7 cellular contexts compared by ENCODE assay signal in genomic region chr19:39969681-39970423, GRCh38. TPM values are rescaled to one million over a fixed set of nuclear protein-coding genes. Genes with fewer than 3 reads are reported as not detected.
DNase-seq lines count a peak whose midpoint lies in the region; ATAC-seq and TF ChIP-seq lines count a peak whose summit lies in the region.

No MANE protein-coding gene starts in this region.

- H3K27me3 Mint-ChIP-seq in activated T-helper 2 cell treated with anti-CD3 and anti-CD28 coated beads, Interferon-gamma antibody, Interleukin-2, Interleukin-4, amounts not matched to agents 10 μg/mL and 5 μg/mL and 100 μg/mL, durations not matched to agents 14 hours and 24 hours and 36 hours (ENCODE audit: low read depth), result no peaks in the 10 kb centered on the region

- intact Hi-C loops in activated T-helper 2 cell treated with anti-CD3 and anti-CD28 coated beads, Interferon-gamma antibody, Interleukin-2, Interleukin-4, amounts not matched to agents 10 μg/mL and 5 μg/mL and 100 μg/mL, durations not matched to agents 14 hours and 24 hours and 36 hours (cut with micrococcal nuclease), result loop anchor here (1.0 to 5.0 kb wide), 2 partner anchors 29 to 138 kb away; partner anchors contain the start of gene DYRK1B
- intact Hi-C loops in stomach (cut with DNase I; ENCODE audit: low total_unique reads), result no loop called here

- H3K4me1 ChIP-seq in iPS-20b (ENCODE audit: insufficient read depth, low read length) (0 out of 2 replicates have a peak, but pooled peaks cover 3% of the 10 kb centered on the region), stomach (peaks cover 16 to 46% (median 40%) of the 10 kb centered on the region in 4 donors)

- peak overlapping the region; percentile 92 for H3K4me3 Mint-ChIP-seq in activated T-helper 2 cell treated with anti-CD3 and anti-CD28 coated beads, Interferon-gamma antibody, Interleukin-2, Interleukin-4, amounts not matched to agents 10 μg/mL and 5 μg/mL and 100 μg/mL, durations not matched to agents 14 hours and 24 hours and 36 hours (ENCODE audit: low read depth)

- 18 to 46% (median 40%) methylated on average over 13 of the region's 13 CpGs for WGBS in stomach, 5 donors

- H3K9ac ChIP-seq in iPS-20b (ENCODE audit: low read depth, low read length), result peak overlapping the region; percentile 95

- peak overlapping the region; percentile 75 for H3K4me3 ChIP-seq in Jurkat, Clone E6-1 (ENCODE audit: low read length)
- H3K4me3 ChIP-seq in iPS-20b (ENCODE audit: low read length) (peak overlapping the region; percentile 81), stomach (peak overlapping the region; percentile 75 to 92 (median 84))

- H3K9me3 ChIP-seq in iPS-20b (ENCODE audit: insufficient read depth, low read depth, low read length), result no peaks in the 10 kb centered on the region
- H3K9me3 ChIP-seq in stomach, result no peaks in the 10 kb centered on the region

- H3K36me3 ChIP-seq in iPS-20b (ENCODE audit: insufficient read depth, low read depth, low read length) (peaks cover 28% of the 10 kb centered on the region), stomach (peaks cover 27 to 29% (median 28%) of the 10 kb centered on the region in 4 donors)

- H3K4me1 Mint-ChIP-seq in activated T-helper 2 cell treated with anti-CD3 and anti-CD28 coated beads, Interferon-gamma antibody, Interleukin-2, Interleukin-4, amounts not matched to agents 10 μg/mL and 5 μg/mL and 100 μg/mL, durations not matched to agents 14 hours and 24 hours and 36 hours (ENCODE audit: low read depth), result peaks cover 42% of the 10 kb centered on the region

- TF ChIP-seq CTCF in stomach (IDR thresholded peaks at IDR 0.05), result no peak

- peak; percentile 51 for DNase-seq in Jurkat, Clone E6-1 (ENCODE audit: low read depth, low spot score)
- no peak for DNase-seq in activated T-helper 2 cell treated with anti-CD3 and anti-CD28 coated beads, Interferon-gamma antibody, Interleukin-2, Interleukin-4, amounts not matched to agents 10 μg/mL and 5 μg/mL and 100 μg/mL, durations not matched to agents 14 hours and 24 hours and 36 hours (ENCODE audit: low spot score)
- DNase-seq in stomach (peak; percentile 26), NCI-H82 (lab: John Stamatoyannopoulos, UW) (no peak)

- peaks cover 46% of the 10 kb centered on the region for H3K36me3 Mint-ChIP-seq in activated T-helper 2 cell treated with anti-CD3 and anti-CD28 coated beads, Interferon-gamma antibody, Interleukin-2, Interleukin-4, amounts not matched to agents 10 μg/mL and 5 μg/mL and 100 μg/mL, durations not matched to agents 14 hours and 24 hours and 36 hours (ENCODE audit: low read depth)

- ATAC-seq in HG03135 (IDR thresholded peaks at IDR 0.05; ENCODE audit: unreplicated experiment) (no peak), GM19328 (IDR thresholded peaks at IDR 0.05; ENCODE audit: unreplicated experiment) (no peak)

- H3K27ac Mint-ChIP-seq in activated T-helper 2 cell treated with anti-CD3 and anti-CD28 coated beads, Interferon-gamma antibody, Interleukin-2, Interleukin-4, amounts not matched to agents 10 μg/mL and 5 μg/mL and 100 μg/mL, durations not matched to agents 14 hours and 24 hours and 36 hours, result peak overlapping the region; percentile 96

- H3K27ac ChIP-seq in iPS-20b (ENCODE audit: low read length), result no peak overlapping the region
- H3K27ac ChIP-seq in stomach, result peak overlapping the region; percentile 85 to 97 (median 96)

- no peak for TF ChIP-seq POLR2A in stomach (IDR thresholded peaks at IDR 0.05)

- H3K27me3 ChIP-seq in iPS-20b (ENCODE audit: insufficient read depth, low read length) (no peaks in the 10 kb centered on the region), stomach (no peaks in the 10 kb centered on the region)

- no peak for TF ChIP-seq EP300 in stomach (IDR thresholded peaks at IDR 0.05)

- no peaks in the 10 kb centered on the region for H3K9me3 Mint-ChIP-seq in activated T-helper 2 cell treated with anti-CD3 and anti-CD28 coated beads, Interferon-gamma antibody, Interleukin-2, Interleukin-4, amounts not matched to agents 10 μg/mL and 5 μg/mL and 100 μg/mL, durations not matched to agents 14 hours and 24 hours and 36 hours

RNA-seq across cellular contexts. Expression of gene PSMC4, which starts 1.1 kb away (rescaled TPM):
- polyA plus RNA-seq in Jurkat, Clone E6-1 (2012; ENCODE audit: insufficient read depth, insufficient read length), result 154 TPM
- 169 and 174 TPM in 2 replicates for total RNA-seq in activated T-helper 2 cell treated with anti-CD3 and anti-CD28 coated beads, Interferon-gamma antibody, Interleukin-2, Interleukin-4, amounts not matched to agents 10 μg/mL and 5 μg/mL and 100 μg/mL, durations not matched to agents 14 hours and 24 hours and 36 hours
- total RNA-seq in stomach, result 10 to 100 TPM in 4 of 5 donors, 1 to 10 TPM in 1; 3.8 to 79.7 (median 69.4) TPM
- 10 to 100 TPM; 58.0 to 75.6 (median 62.3) TPM for polyA plus RNA-seq in stomach

RNA-seq across cellular contexts. Expression of gene ZNF546, which starts 27.0 kb away (rescaled TPM):
- polyA plus RNA-seq in Jurkat, Clone E6-1 (2012; ENCODE audit: insufficient read depth, insufficient read length), result 2.2 TPM
- total RNA-seq in activated T-helper 2 cell treated with anti-CD3 and anti-CD28 coated beads, Interferon-gamma antibody, Interleukin-2, Interleukin-4, amounts not matched to agents 10 μg/mL and 5 μg/mL and 100 μg/mL, durations not matched to agents 14 hours and 24 hours and 36 hours, result 4.6 and 5.2 TPM in 2 replicates
- 1 to 10 TPM in 4 of 5 donors, under 1 TPM in 1; 0.29 to 9.3 (median 3.3) TPM for total RNA-seq in stomach
- polyA plus RNA-seq in stomach, result 1 to 10 TPM in 1 of 3 donors, under 1 TPM in 2; 0.68 to 1.6 (median 0.76) TPM

RNA-seq across cellular contexts. Expression of gene FCGBP, which starts 35.4 kb away (rescaled TPM):
- 1.9 TPM for polyA plus RNA-seq in Jurkat, Clone E6-1 (2012; ENCODE audit: insufficient read depth, insufficient read length)
- 2.4 and 2.5 TPM in 2 replicates for total RNA-seq in activated T-helper 2 cell treated with anti-CD3 and anti-CD28 coated beads, Interferon-gamma antibody, Interleukin-2, Interleukin-4, amounts not matched to agents 10 μg/mL and 5 μg/mL and 100 μg/mL, durations not matched to agents 14 hours and 24 hours and 36 hours
- 1,000 to 10,000 TPM in 1 of 5 donors, 100 to 1,000 TPM in 3, 10 to 100 TPM in 1; 90.2 to 7,510 (median 472) TPM for total RNA-seq in stomach
- 10 to 100 TPM in 1 of 3 donors, 1 to 10 TPM in 2; 6.5 to 11.9 (median 8.4) TPM for polyA plus RNA-seq in stomach

Comparison
In these comparisons a context has a peak if more than half of its experiments do, and no peak if none do; other contexts are left out.
1. DNase-seq: peak in Jurkat, Clone E6-1 (single experiment) and stomach (single experiment); none in activated T-helper 2 cell treated with anti-CD3 and anti-CD28 coated beads, Interferon-gamma antibody, Interleukin-2, Interleukin-4, amounts not matched to agents 10 μg/mL and 5 μg/mL and 100 μg/mL, durations not matched to agents 14 hours and 24 hours and 36 hours (single experiment) and NCI-H82 (single experiment).
2. RNA of gene FCGBP, which starts 35.4 kb away (total RNA-seq): 90.2 to 7,510 TPM in stomach; 2.4 to 2.5 TPM in activated T-helper 2 cell treated with anti-CD3 and anti-CD28 coated beads, Interferon-gamma antibody, Interleukin-2, Interleukin-4, amounts not matched to agents 10 μg/mL and 5 μg/mL and 100 μg/mL, durations not matched to agents 14 hours and 24 hours and 36 hours; every median in the first group is over 10 times any median in the second.
3. Peak in every context shown above with its lines, with median percentiles within 50 percentile points of each other: H3K4me3 ChIP-seq.